11 cellular contexts compared by ENCODE assay signal in genomic region chr6:86619428-86619827, GRCh38.
"Had no signal": no experiment of that assay in that cellular context is flagged by ENCODE, and none has a peak within 500 bp of the region (broad histone marks: within the 10 kb centered on the region; RNA-seq: fewer than 3 reads in every experiment).

No MANE protein-coding gene starts in this region.

- H3K9me3 ChIP-seq: adrenal gland, ascending aorta, body of pancreas had no signal

- H3K4me3 ChIP-seq: adrenal gland, ascending aorta, body of pancreas, breast epithelium, cardiac muscle cell had no signal

- H3K27ac ChIP-seq: adrenal gland, ascending aorta, body of pancreas, brain microvascular endothelial cell, breast epithelium, cardiac muscle cell had no signal

- H3K4me1 ChIP-seq: adrenal gland, ascending aorta, body of pancreas, breast epithelium had no signal

- ATAC-seq: activated naive CD4-positive, alpha-beta T cell treated with anti-CD3 and anti-CD28 coated beads, Interleukin-2, amount 50 U/mL, for 72 hours; activated naive CD8-positive, alpha-beta T cell treated with anti-CD3 and anti-CD28 coated beads, Interleukin-2, amount 50 U/mL, for 24 hours; activated T-cell treated with anti-CD3 and anti-CD28 coated beads, Interleukin-2, amount 50 U/mL, for 4 hours; activated T-cell treated with anti-CD3 and anti-CD28 coated beads, Interleukin-2, amount 50 U/mL, for 72 hours; activated T-helper 17 cell treated with anti-CD3 and anti-CD28 coated beads, Interleukin-2, amount 50 U/mL, for 72 hours; body of pancreas had no signal

- H3K36me3 ChIP-seq: adrenal gland, ascending aorta, brain microvascular endothelial cell, breast epithelium, cardiac muscle cell had no signal
